In genomic region chr16:48279199-48279598, GRCh38 we compare ENCODE assay signal across 17 cellular contexts. TPM values are rescaled to one million over a fixed set of nuclear protein-coding genes. Genes with fewer than 3 reads are reported as not detected.
"Had no signal": no experiment of that assay in that cellular context is flagged by ENCODE, and none has a peak within 500 bp of the region (broad histone marks: within the 10 kb centered on the region; RNA-seq: fewer than 3 reads in every experiment).

No MANE protein-coding gene starts in this region.

- H3K4me3 ChIP-seq: cardiac muscle cell, psoas muscle, right lobe of liver, thoracic aorta had no signal

- DNase-seq: activated CD4-positive, alpha-beta T cell treated with anti-CD3 and anti-CD28 coated beads for 4 hours; activated CD8-positive, alpha-beta memory T cell treated with anti-CD3 and anti-CD28 coated beads, Interleukin-2, amount 50 U/mL, for 48 hours; activated CD8-positive, alpha-beta T cell treated with anti-CD3 and anti-CD28 coated beads, Interleukin-2, amount 10 ng/mL, durations not matched to agents 7 days and 5 days; activated naive CD4-positive, alpha-beta T cell; cortex of kidney; left colon; mammary epithelial cell; natural killer cell; occipital lobe; psoas muscle; right lobe of liver; stimulated activated naive CD4-positive, alpha-beta T cell treated with Interleukin-2 at 50 U/mL for 16 hours; SW 1271; T1000; WERI-Rb-1 had no signal

- H3K9me3 ChIP-seq: psoas muscle, right lobe of liver, thoracic aorta had no signal

- H3K36me3 ChIP-seq: thoracic aorta had no signal

- ATAC-seq: activated CD8-positive, alpha-beta T cell treated with anti-CD3 and anti-CD28 coated beads, Interleukin-2, amount 10 ng/mL, durations not matched to agents 7 days and 5 days; left colon; natural killer cell; psoas muscle had no signal

- H3K27me3 ChIP-seq: cardiac muscle cell, right lobe of liver had no signal

- H3K27ac ChIP-seq: cardiac muscle cell, psoas muscle, WERI-Rb-1 had no signal

RNA-seq across cellular contexts. Expression of gene ABCC11, which starts 31.9 kb away (rescaled TPM):
- total RNA-seq: activated CD8-positive, alpha-beta T cell treated with anti-CD3 and anti-CD28 coated beads, Interleukin-2, amount 10 ng/mL, durations not matched to agents 7 days and 5 days; thoracic aorta had no signal
